In genomic region chr6:41428402-41428994, GRCh38 we compare ENCODE assay signal across 9 cellular contexts.
A peak's percentile ranks its signal among the peaks of the same experiment; 100 is the strongest.
DNase-seq lines count a peak whose midpoint lies in the region; ATAC-seq, FAIRE-seq and TF ChIP-seq lines count a peak whose summit lies in the region.
"Had no signal": no experiment of that assay in that cellular context is flagged by ENCODE, and none has a peak within 500 bp of the region (broad histone marks: within the 10 kb centered on the region; RNA-seq: fewer than 3 reads in every experiment).

No MANE protein-coding gene starts in this region.

- POLR2A ChIA-PET in activated B cell treated with CpG ODN at 0.5 μM for 24 hours (lab: Charles Lee): interaction anchor here (0.5 to 1.8 kb wide), 11 partner anchors 12 to 356 kb away, joined by 3 to 8 read pairs (median 5); partner anchors contain the start of genes NFYA and OARD1

- H3K36me3 ChIP-seq in keratinocyte (ENCODE audit: control insufficient read depth in 2 of 2, extremely low read depth in 1 of 2, insufficient read depth in 2 of 2, low read length in 2 of 2) (no peaks in the 10 kb centered on the region), stomach (no peaks in the 10 kb centered on the region)

- no peak for ATAC-seq in activated B cell treated with CpG ODN at 0.5 μM for 24 hours (ENCODE audit: low read depth)

- H3K9me1 ChIP-seq in keratinocyte (ENCODE audit: control insufficient read depth, extremely low read depth, insufficient read depth, low read length): no peaks in the 10 kb centered on the region

- DNase-seq in NCI-H146 (lab: John Stamatoyannopoulos, UW) (peak; percentile 60), NCI-H146 treated with DMSO at 0.1 percent for 48 hours (lab: John Stamatoyannopoulos, UW; ENCODE audit: unreplicated experiment) (no peak), activated B cell treated with CpG ODN at 0.5 μM for 24 hours (no peak), keratinocyte (ENCODE audit: low read depth, low spot score) (no peak), stomach (peak; percentile 26), erythroblast (lab: John Stamatoyannopoulos, UW) (no peak), NCI-H128 (lab: John Stamatoyannopoulos, UW; ENCODE audit: unreplicated experiment) (no peak), NOMO-1 treated with dmso at 0.1 percent for 144 hours (lab: John Stamatoyannopoulos, UW; ENCODE audit: unreplicated experiment) (no peak)
- DNase-seq: activated effector memory CD4-positive, alpha-beta T cell treated with Interleukin-2 at 50 U/mL for 16 hours had no signal

- H4K20me1 ChIP-seq in keratinocyte (ENCODE audit: control insufficient read depth, extremely low read depth, insufficient read depth, low read length): no peaks in the 10 kb centered on the region

- peaks cover 3% of the 10 kb centered on the region for H3K27me3 Mint-ChIP-seq in activated B cell treated with CpG ODN at 0.5 μM for 24 hours

- no peak overlapping the region for H3K27ac ChIP-seq in keratinocyte (ENCODE audit: control insufficient read depth, insufficient read depth, low read length)
- H3K27ac ChIP-seq in stomach: peak overlapping the region; percentile 87 to 95 (median 93)

- peaks cover 13% of the 10 kb centered on the region for H3K4me1 Mint-ChIP-seq in activated B cell treated with CpG ODN at 0.5 μM for 24 hours

- peak overlapping the region; percentile 42 for H3K27ac Mint-ChIP-seq in activated B cell treated with CpG ODN at 0.5 μM for 24 hours

- no peaks in the 10 kb centered on the region for H3K9me3 Mint-ChIP-seq in activated B cell treated with CpG ODN at 0.5 μM for 24 hours

- peak overlapping the region; percentile 59 for H3K4me2 ChIP-seq in keratinocyte (ENCODE audit: control insufficient read depth, extremely low read depth, insufficient read depth, low read depth, low read length)

- dilution Hi-C loops in keratinocyte (cut with MboI; ENCODE audit: extremely low pct_ligation_motif_present, low sequenced_read_pairs): no loop called here

- H3K9ac ChIP-seq in keratinocyte (ENCODE audit: control insufficient read depth, extremely low read depth, insufficient read depth, low read length): no peak overlapping the region

- FAIRE-seq in keratinocyte (lab: Jason Lieb, UNC): no peak

- intact Hi-C loops in activated B cell treated with CpG ODN at 0.5 μM for 24 hours (cut with micrococcal nuclease) (loop anchor here (5.0 kb wide), 1 partner anchor 104 kb away; no protein-coding TSS in a partner anchor), stomach (cut with DNase I; ENCODE audit: low total_unique reads) (no loop called here)

- 2 to 5% (median 3%) methylated on average over 20 to 28 of the region's 28 CpGs for WGBS in stomach, 5 donors

- H3K9me3 ChIP-seq in keratinocyte (ENCODE audit: control insufficient read depth, low read depth, low read length) (no peaks in the 10 kb centered on the region), stomach (no peaks in the 10 kb centered on the region)

- no peak for TF ChIP-seq POLR2A in stomach (IDR thresholded peaks at IDR 0.05)
- no peak for TF ChIP-seq POLR2A in erythroblast (IDR thresholded peaks at IDR 0.05; ENCODE audit: low read length)

- H3K4me1 ChIP-seq in keratinocyte (ENCODE audit: control insufficient read depth, extremely low read depth, insufficient read depth, low read length): peaks cover 7% of the 10 kb centered on the region
- H3K4me1 ChIP-seq in stomach: peaks cover 36 to 61% (median 49%) of the 10 kb centered on the region in 4 donors

- no peak for TF ChIP-seq EP300 in stomach (IDR thresholded peaks at IDR 0.05)

- CTCF ChIA-PET in activated B cell treated with CpG ODN at 0.5 μM for 24 hours (lab: Charles Lee): no interaction called here

- no peaks in the 10 kb centered on the region for H3K79me2 ChIP-seq in keratinocyte (ENCODE audit: control insufficient read depth, insufficient read depth, low read length)

- H3K36me3 Mint-ChIP-seq in activated B cell treated with CpG ODN at 0.5 μM for 24 hours (ENCODE audit: low read depth): no peaks in the 10 kb centered on the region

- no peak overlapping the region for H2AFZ ChIP-seq in keratinocyte (ENCODE audit: control insufficient read depth, low read length)

- TF ChIP-seq CTCF in activated B cell treated with CpG ODN at 0.5 μM for 24 hours (IDR thresholded peaks at IDR 0.05) (no peak), keratinocyte (optimal IDR thresholded peaks at IDR 0.05 in 1 of 3, IDR thresholded peaks at IDR 0.05 in 1 of 3, conservative IDR thresholded peaks at IDR 0.05 in 1 of 3; ENCODE audit: extremely low read depth in 1 of 3, insufficient read depth in 2 of 3, low read length in 3 of 3) (no peak), stomach (IDR thresholded peaks at IDR 0.05) (no peak)

- peak overlapping the region; percentile 76 for H3K4me3 Mint-ChIP-seq in activated B cell treated with CpG ODN at 0.5 μM for 24 hours

- peaks cover 45% of the 10 kb centered on the region for H3K27me3 ChIP-seq in keratinocyte (ENCODE audit: control insufficient read depth, extremely low read depth, insufficient read depth, low read length)
- H3K27me3 ChIP-seq in stomach: peaks cover 0 to 32% (median 14%) of the 10 kb centered on the region in 3 donors

- no peak overlapping the region for H3K4me3 ChIP-seq in keratinocyte (ENCODE audit: control insufficient read depth in 2 of 3, extremely low read depth in 1 of 3, insufficient read depth in 2 of 3, low read depth in 1 of 3, low read length in 3 of 3)
- H3K4me3 ChIP-seq in stomach: peak overlapping the region; percentile 45 to 63 (median 52)

Comparison
In these comparisons a context has a peak if more than half of its experiments do, and no peak if none do; other contexts are left out.
1. DNase-seq: peak in NCI-H146 (single experiment) and stomach (single experiment); none in NCI-H146 treated with DMSO at 0.1 percent for 48 hours (single experiment), activated B cell treated with CpG ODN at 0.5 μM for 24 hours (single experiment), keratinocyte (single experiment), erythroblast (0 of 2), NCI-H128 (single experiment) and NOMO-1 treated with dmso at 0.1 percent for 144 hours (single experiment).
2. H3K4me3 ChIP-seq: peak in stomach (4 of 4); none in keratinocyte (0 of 3).